Comparison of ENCODE assay signal across 1 cellular context in the genomic region with DNA sequence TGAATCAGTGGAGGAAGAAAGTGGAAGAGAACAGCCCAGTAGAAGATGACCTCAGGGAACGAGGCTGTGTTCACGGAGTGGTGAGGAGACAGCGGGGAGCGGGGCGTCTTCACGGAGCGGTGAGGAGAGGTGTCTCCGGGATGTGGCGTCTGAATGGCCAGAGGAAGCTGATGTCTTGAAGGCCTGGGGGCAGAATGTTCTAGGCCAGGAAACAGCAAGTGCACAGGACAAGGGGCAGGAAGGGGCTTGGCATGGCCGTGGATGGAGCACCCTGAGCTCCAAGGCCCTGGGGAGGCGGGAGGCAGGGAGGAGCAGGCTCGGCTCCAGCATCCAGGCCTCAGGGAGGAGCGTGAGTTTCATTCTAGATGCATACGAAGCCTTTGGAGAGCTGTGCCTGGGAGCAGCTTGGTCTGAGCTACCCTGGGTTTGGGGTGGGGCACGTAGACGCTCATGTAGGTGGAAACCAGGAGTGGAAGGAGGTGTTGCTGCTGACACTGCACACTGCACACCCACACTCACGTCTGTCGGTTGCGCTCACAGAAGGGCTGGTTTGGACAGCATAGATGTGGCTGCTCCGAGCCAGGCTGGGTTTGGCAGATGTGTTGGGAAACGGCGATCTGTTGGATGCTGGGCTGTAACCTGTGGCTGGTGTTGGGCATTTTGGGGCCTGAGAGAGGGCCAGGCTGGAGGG.
TF ChIP-seq lines count a peak whose summit lies in the region.

No MANE protein-coding gene starts in this region.

TF ChIP-seq in HepG2, 621 proteins besides CTCF, POLR2A, EP300 and RAD21 (continued from another document):
- TF ChIP-seq, protein P1, sequence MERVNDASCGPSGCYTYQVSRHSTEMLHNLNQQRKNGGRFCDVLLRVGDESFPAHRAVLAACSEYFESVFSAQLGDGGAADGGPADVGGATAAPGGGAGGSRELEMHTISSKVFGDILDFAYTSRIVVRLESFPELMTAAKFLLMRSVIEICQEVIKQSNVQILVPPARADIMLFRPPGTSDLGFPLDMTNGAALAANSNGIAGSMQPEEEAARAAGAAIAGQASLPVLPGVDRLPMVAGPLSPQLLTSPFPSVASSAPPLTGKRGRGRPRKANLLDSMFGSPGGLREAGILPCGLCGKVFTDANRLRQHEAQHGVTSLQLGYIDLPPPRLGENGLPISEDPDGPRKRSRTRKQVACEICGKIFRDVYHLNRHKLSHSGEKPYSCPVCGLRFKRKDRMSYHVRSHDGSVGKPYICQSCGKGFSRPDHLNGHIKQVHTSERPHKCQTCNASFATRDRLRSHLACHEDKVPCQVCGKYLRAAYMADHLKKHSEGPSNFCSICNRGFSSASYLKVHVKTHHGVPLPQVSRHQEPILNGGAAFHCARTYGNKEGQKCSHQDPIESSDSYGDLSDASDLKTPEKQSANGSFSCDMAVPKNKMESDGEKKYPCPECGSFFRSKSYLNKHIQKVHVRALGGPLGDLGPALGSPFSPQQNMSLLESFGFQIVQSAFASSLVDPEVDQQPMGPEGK (CRISPR knock-in tag; IDR thresholded peaks at IDR 0.05) = no peak
- no peak for TF ChIP-seq ZBTB33 (CRISPR knock-in tag; IDR thresholded peaks at IDR 0.05)
- no peak for TF ChIP-seq NPAS2 (CRISPR knock-in tag; IDR thresholded peaks at IDR 0.05; ENCODE audit: borderline replicate concordance)
